22 cellular contexts compared by ENCODE assay signal in genomic region chr2:233866479-233866878, GRCh38. TPM values are rescaled to one million over a fixed set of nuclear protein-coding genes. Genes with fewer than 3 reads are reported as not detected.
A peak's percentile ranks its signal among the peaks of the same experiment; 100 is the strongest.
DNase-seq lines count a peak whose midpoint lies in the region; ATAC-seq, FAIRE-seq and TF ChIP-seq lines count a peak whose summit lies in the region.
"Had no signal": no experiment of that assay in that cellular context is flagged by ENCODE, and none has a peak within 500 bp of the region (broad histone marks: within the 10 kb centered on the region; RNA-seq: fewer than 3 reads in every experiment).

No MANE protein-coding gene starts in this region.

- H3K36me3 ChIP-seq in K562 (ENCODE audit: control insufficient read depth, insufficient read depth, low read length) (peaks cover 18% of the 10 kb centered on the region), mesenchymal stem cell (ENCODE audit: control insufficient read depth in 1 of 2, insufficient read depth in 2 of 2, low read depth in 1 of 2, low read length in 2 of 2) (peaks cover 5 to 14% of the 10 kb centered on the region in 2 experiments)

- no peak overlapping the region for H2AFZ ChIP-seq in K562 (ENCODE audit: low read depth, low read length)
- no peak overlapping the region for H2AFZ ChIP-seq in mesenchymal stem cell (ENCODE audit: low read depth, low read length)

- CTCF ChIA-PET in K562 (lab: Yijun Ruan, JAX; ENCODE audit: low intra/inter-chr PET ratio): no interaction called here

- no TSS peak for BruUV-seq in K562 (replicated peaks; lab: Mats Ljungman, UMichigan)

- H4K20me1 ChIP-seq in K562 (replicated peaks; ENCODE audit: control insufficient read depth, insufficient read depth, low read length): no peaks in the 10 kb centered on the region

- H3K9me3 ChIP-seq in K562 (replicated peaks; ENCODE audit: control insufficient read depth, insufficient read depth, low read depth, low read length): peaks cover 3% of the 10 kb centered on the region; the same call in 1 of the 2 replicates
- H3K9me3 ChIP-seq in mesenchymal stem cell (ENCODE audit: control insufficient read depth, low read length): peaks cover 18% of the 10 kb centered on the region

- peaks cover 6% of the 10 kb centered on the region for H3K9me3 Mint-ChIP-seq in activated CD4-positive, alpha-beta T cell treated with anti-CD3 and anti-CD28 coated beads, Interleukin-2, amount 10 ng/mL, durations not matched to agents 24 days and 14 days
- H3K9me3 Mint-ChIP-seq in type B pancreatic cell: peaks cover 9% of the 10 kb centered on the region

- no peak overlapping the region for H3K14ac ChIP-seq in mesenchymal stem cell (ENCODE audit: low read length in 2 of 2)

- no peak for TF ChIP-seq CTCF in K562 (IDR thresholded peaks at IDR 0.05 in 2 of 3, conservative IDR thresholded peaks at IDR 0.05 in 1 of 3; ENCODE audit: insufficient read depth in 2 of 3, low read depth in 1 of 3, low read length in 3 of 3)
- no peak for TF ChIP-seq CTCF in type B pancreatic cell (conservative IDR thresholded peaks at IDR 0.05)

- H3K18ac ChIP-seq in mesenchymal stem cell (ENCODE audit: low read depth in 1 of 2, low read length in 2 of 2): no peak overlapping the region

- in situ Hi-C loops in K562 (cut with MboI): loop anchor here (25.0 kb wide), 1 partner anchor 671 kb away; no protein-coding TSS in a partner anchor

- no peak overlapping the region for H2AK5ac ChIP-seq in mesenchymal stem cell (ENCODE audit: low read length, severe bottlenecking)

- H3K23ac ChIP-seq in mesenchymal stem cell (ENCODE audit: low read length in 2 of 2): no peak overlapping the region

- POLR2A ChIA-PET in K562 (lab: Yijun Ruan, JAX): interaction anchor here (2.0 kb wide), 1 partner anchor 9 kb away, joined by 7 read pairs; no protein-coding TSS in a partner anchor

- no peak overlapping the region for H3K4me3 Mint-ChIP-seq in activated CD4-positive, alpha-beta T cell treated with anti-CD3 and anti-CD28 coated beads, Interleukin-2, amount 10 ng/mL, durations not matched to agents 24 days and 14 days
- peak overlapping the region; percentile 97 for H3K4me3 Mint-ChIP-seq in type B pancreatic cell

- H3K4me1 ChIP-seq in K562 (replicated peaks in 1 of 2; ENCODE audit: control insufficient read depth in 2 of 2, insufficient read depth in 2 of 2, low read length in 2 of 2) (peaks cover 0 to 6% of the 10 kb centered on the region in 2 experiments; a peak in 3 of 5 replicates), mesenchymal stem cell (ENCODE audit: control insufficient read depth, insufficient read depth, low read depth, low read length) (peaks cover 2% of the 10 kb centered on the region)

- H3K36me3 Mint-ChIP-seq in activated CD4-positive, alpha-beta T cell treated with anti-CD3 and anti-CD28 coated beads, Interleukin-2, amount 10 ng/mL, durations not matched to agents 24 days and 14 days (ENCODE audit: low read depth): peaks cover 29% of the 10 kb centered on the region
- peaks cover 33% of the 10 kb centered on the region for H3K36me3 Mint-ChIP-seq in type B pancreatic cell

- no peak for TF ChIP-seq POLR2A in K562 (conservative IDR thresholded peaks at IDR 0.05)

- no peak overlapping the region for H3K27ac Mint-ChIP-seq in activated CD4-positive, alpha-beta T cell treated with anti-CD3 and anti-CD28 coated beads, Interleukin-2, amount 10 ng/mL, durations not matched to agents 24 days and 14 days
- H3K27ac Mint-ChIP-seq in type B pancreatic cell: no peak overlapping the region

- H3K4me2 ChIP-seq in K562 (ENCODE audit: insufficient read depth, low read length) (no peak overlapping the region), mesenchymal stem cell (ENCODE audit: low read length, poor library complexity, severe bottlenecking) (no peak overlapping the region)

- H2BK120ac ChIP-seq in mesenchymal stem cell (ENCODE audit: low read depth, low read length): no peak overlapping the region

- no peak overlapping the region for H2BK5ac ChIP-seq in mesenchymal stem cell (ENCODE audit: low read depth, low read length, poor library complexity, severe bottlenecking)

- no peak overlapping the region for H3K4ac ChIP-seq in mesenchymal stem cell (ENCODE audit: low read depth in 1 of 2, low read length in 2 of 2)

- ATAC-seq in K562: no peak
- ATAC-seq in GM18868 (IDR thresholded peaks at IDR 0.05; ENCODE audit: unreplicated experiment): no peak

- H3K9me1 ChIP-seq in K562 (ENCODE audit: control insufficient read depth, insufficient read depth, low read length): no peaks in the 10 kb centered on the region

- peaks cover 17% of the 10 kb centered on the region for H3K4me1 Mint-ChIP-seq in activated CD4-positive, alpha-beta T cell treated with anti-CD3 and anti-CD28 coated beads, Interleukin-2, amount 10 ng/mL, durations not matched to agents 24 days and 14 days
- peaks cover 4% of the 10 kb centered on the region for H3K4me1 Mint-ChIP-seq in type B pancreatic cell (ENCODE audit: unreplicated experiment)

- 98% methylated on average over 7 of the region's 11 CpGs for WGBS in K562 (ENCODE audit: insufficient coverage, low coverage, missing lambda C conversion rate)
- over 99% methylated on average over 11 of the region's 11 CpGs for WGBS in mesenchymal stem cell

- no peak overlapping the region for H4K91ac ChIP-seq in mesenchymal stem cell (ENCODE audit: low read length)

- H3K79me1 ChIP-seq in mesenchymal stem cell (replicated peaks; ENCODE audit: low read length, poor library complexity, severe bottlenecking): no peaks in the 10 kb centered on the region

- DNase-seq in activated CD4-positive, alpha-beta T cell treated with anti-CD3 and anti-CD28 coated beads, Interleukin-2, amount 10 ng/mL, durations not matched to agents 24 days and 14 days: peak; percentile 55
- DNase-seq in activated CD4-positive, alpha-beta T cell treated with anti-CD3 and anti-CD28 coated beads for 1 hour: no peak
- no peak for DNase-seq in K562 (ENCODE audit: extremely low read depth in 1 of 4, low spot score in 3 of 4)
- DNase-seq in mesenchymal stem cell: no peak
- no peak for DNase-seq in type B pancreatic cell (ENCODE audit: extremely low spot score, unreplicated experiment)
- DNase-seq in GF-D8 (lab: John Stamatoyannopoulos, UW): no peak
- no peak for DNase-seq in caudate nucleus (lab: John Stamatoyannopoulos, UW)
- DNase-seq: 8988T, ACHN, DMS153, NCI-H1092, NCI-H1417 treated with DMSO at 0.1 percent for 48 hours, NCI-H187, NCI-H2081 treated with DMSO at 0.1 percent for 48 hours, NCI-H2171, NCI-H345, NCI-H510A treated with DMSO at 0.1 percent for 48 hours, Right ventricle myocardium superior had no signal

- H3K79me2 ChIP-seq in K562 (ENCODE audit: control insufficient read depth, insufficient read depth, low read length): peaks cover 19% of the 10 kb centered on the region

- no peak overlapping the region for H4K8ac ChIP-seq in mesenchymal stem cell (ENCODE audit: low read length)

- H3K27ac ChIP-seq in K562 (ENCODE audit: extremely low read depth, low read depth, low read length): no peak overlapping the region
- H3K27ac ChIP-seq in mesenchymal stem cell (ENCODE audit: low read length, poor library complexity, severe bottlenecking): no peak overlapping the region
- H3K27ac ChIP-seq in caudate nucleus (ENCODE audit: low read depth, low read length): no peak overlapping the region
- H3K27ac ChIP-seq: HL-60 had no signal

- no peak overlapping the region for H2BK12ac ChIP-seq in mesenchymal stem cell (ENCODE audit: low read length in 2 of 2)

- H3K27me3 ChIP-seq in K562 (ENCODE audit: control insufficient read depth in 2 of 2, insufficient read depth in 2 of 2, low read length in 2 of 2): no peaks in the 10 kb centered on the region
- H3K27me3 ChIP-seq in mesenchymal stem cell (ENCODE audit: control insufficient read depth in 1 of 2, insufficient read depth in 1 of 2, low read length in 2 of 2): no peaks in the 10 kb centered on the region

- H2BK15ac ChIP-seq in mesenchymal stem cell (ENCODE audit: low read depth, poor library complexity, severe bottlenecking): peak overlapping the region; percentile 57

- intact Hi-C loops in activated CD4-positive, alpha-beta T cell treated with anti-CD3 and anti-CD28 coated beads, Interleukin-2, amount 10 ng/mL, durations not matched to agents 24 days and 14 days (cut with micrococcal nuclease): no loop called here
- intact Hi-C loops in K562 (cut with micrococcal nuclease): no loop called here

- TF ChIP-seq EP300 in K562 (IDR thresholded peaks at IDR 0.05; ENCODE audit: low read length): no peak

- TF ChIP-seq RAD21 in K562 (CRISPR knock-in tag; conservative IDR thresholded peaks at IDR 0.05 in 1 of 2, IDR thresholded peaks at IDR 0.05 in 1 of 2): no peak

- H3K27me3 Mint-ChIP-seq in activated CD4-positive, alpha-beta T cell treated with anti-CD3 and anti-CD28 coated beads, Interleukin-2, amount 10 ng/mL, durations not matched to agents 24 days and 14 days: peaks cover 15% of the 10 kb centered on the region
- H3K27me3 Mint-ChIP-seq in type B pancreatic cell: peaks cover 15% of the 10 kb centered on the region

- FAIRE-seq in K562 (lab: Jason Lieb, UNC): no peak

- H3K9ac ChIP-seq in K562 (ENCODE audit: insufficient read depth in 1 of 2, low read depth in 2 of 2, low read length in 2 of 2) (no peak overlapping the region), mesenchymal stem cell (ENCODE audit: low read length) (no peak overlapping the region)

- no peak overlapping the region for H3K4me3 ChIP-seq in K562
- H3K4me3 ChIP-seq in mesenchymal stem cell (ENCODE audit: insufficient read depth in 1 of 2, low read depth in 1 of 2, low read length in 2 of 2): no peak overlapping the region

RNA-seq across cellular contexts. Expression of gene HJURP, which starts 12.1 kb away (rescaled TPM):
- 41.5 and 45.6 TPM in 2 replicates for total RNA-seq in activated CD4-positive, alpha-beta T cell treated with anti-CD3 and anti-CD28 coated beads, Interleukin-2, amount 10 ng/mL, durations not matched to agents 24 days and 14 days
- 96.3 and 133 TPM in 2 replicates for total RNA-seq in K562 (2011; cell fraction: chromatin; rRNA removed; ENCODE audit: low replicate concordance)
- total RNA-seq in K562 (2011; cell fraction: nucleolus; rRNA removed): 51.0 and 52.1 TPM in 2 replicates
- total RNA-seq in K562 (2011; cell fraction: nucleoplasm; rRNA removed): 61.4 and 63.7 TPM in 2 replicates
- total RNA-seq in K562 (2014; rRNA removed): 24.2 and 24.5 TPM in 2 replicates
- 27.8 and 32.5 TPM in 2 replicates for total RNA-seq in K562 (2014; rRNA removed; fragmentation: Illumina TruSeq; extraction: Trizol)
- total RNA-seq in K562 (2015; rRNA removed; fragmentation: Illumina TruSeq; extraction: Trizol): 27.2 and 28.3 TPM in 2 replicates
- 43.6 and 46.4 TPM in 2 replicates for total RNA-seq in K562 (2021)
- polyA plus RNA-seq in K562 (2011; rRNA removed): 102 and 106 TPM in 2 replicates
- polyA plus RNA-seq in K562 (2011; cell fraction: cytosol; rRNA removed): 51.5 and 65.3 TPM in 2 replicates
- polyA plus RNA-seq in K562 (2011; cell fraction: nucleus; rRNA removed): 192 and 256 TPM in 2 replicates
- 29.1 and 33.7 TPM in 2 replicates for polyA plus RNA-seq in K562 (2012)
- 40.1 and 43.5 TPM in 2 replicates for polyA plus RNA-seq in K562 (2014; fragmentation: Illumina TruSeq; extraction: Trizol)
- 10 to 100 TPM; 13.8 to 19.1 TPM for polyA plus RNA-seq in K562 (2014; fragmentation: Nextera tagmentation; extraction: Ambion mirVana)
- 42.1 and 43.1 TPM in 2 replicates for polyA plus RNA-seq in K562 (2014; rRNA removed)
- 79.6 and 109 TPM in 2 replicates for polyA minus RNA-seq in K562 (2011; rRNA and poly(A)+ RNA removed)
- polyA minus RNA-seq in K562 (2011; cell fraction: cytosol; rRNA and poly(A)+ RNA removed): 42.3 and 61.7 TPM in 2 replicates
- polyA minus RNA-seq in K562 (2011; cell fraction: nucleus; rRNA and poly(A)+ RNA removed): 27.7 and 49.7 TPM in 2 replicates
- polyA plus RNA-seq in mesenchymal stem cell (2013, experiment 1 of 2): 3.1 TPM
- polyA plus RNA-seq in mesenchymal stem cell (2013, experiment 2 of 2): 2.9 TPM
- 16.7 and 42.1 TPM in 2 replicates for total RNA-seq in type B pancreatic cell (ENCODE audit: low replicate concordance)
- polyA plus RNA-seq: IgD-negative memory B cell had no signal

RNA-seq across cellular contexts. Expression of gene TRPM8, which starts 50.7 kb away (rescaled TPM):
- not detected in 2 replicates for total RNA-seq in activated CD4-positive, alpha-beta T cell treated with anti-CD3 and anti-CD28 coated beads, Interleukin-2, amount 10 ng/mL, durations not matched to agents 24 days and 14 days
- not detected in 2 replicates for total RNA-seq in K562 (2011; cell fraction: chromatin; rRNA removed; ENCODE audit: low replicate concordance)
- not detected in 2 replicates for total RNA-seq in K562 (2011; cell fraction: nucleolus; rRNA removed)
- not detected in 2 replicates for total RNA-seq in K562 (2011; cell fraction: nucleoplasm; rRNA removed)
- total RNA-seq in K562 (2014; rRNA removed): not detected in 2 replicates
- not detected in 2 replicates for total RNA-seq in K562 (2014; rRNA removed; fragmentation: Illumina TruSeq; extraction: Trizol)
- not detected in 2 replicates for total RNA-seq in K562 (2015; rRNA removed; fragmentation: Illumina TruSeq; extraction: Trizol)
- not detected in 2 replicates for total RNA-seq in K562 (2021)
- not detected in 2 replicates for polyA plus RNA-seq in K562 (2011; rRNA removed)
- polyA plus RNA-seq in K562 (2011; cell fraction: cytosol; rRNA removed): not detected in 2 replicates
- polyA plus RNA-seq in K562 (2011; cell fraction: nucleus; rRNA removed): not detected in 2 replicates
- not detected in 2 replicates for polyA plus RNA-seq in K562 (2012)
- polyA plus RNA-seq in K562 (2014; fragmentation: Illumina TruSeq; extraction: Trizol): not detected in 2 replicates
- not detected for polyA plus RNA-seq in K562 (2014; fragmentation: Nextera tagmentation; extraction: Ambion mirVana)
- polyA plus RNA-seq in K562 (2014; rRNA removed): not detected in 2 replicates
- not detected in 2 replicates for polyA minus RNA-seq in K562 (2011; rRNA and poly(A)+ RNA removed)
- polyA minus RNA-seq in K562 (2011; cell fraction: cytosol; rRNA and poly(A)+ RNA removed): not detected in 2 replicates
- polyA minus RNA-seq in K562 (2011; cell fraction: nucleus; rRNA and poly(A)+ RNA removed): not detected in 2 replicates
- 0.04 TPM for polyA plus RNA-seq in mesenchymal stem cell (2013, experiment 1 of 2)
- polyA plus RNA-seq in mesenchymal stem cell (2013, experiment 2 of 2): 0.03 TPM
- total RNA-seq in type B pancreatic cell (ENCODE audit: low replicate concordance): 0.60 and 0.62 TPM in 2 replicates
- total RNA-seq: Right ventricle myocardium superior had no signal
- polyA plus RNA-seq: BJ, IgD-negative memory B cell had no signal
